In genomic region chr7:83936056-83936703, GRCh38 we compare ENCODE assay signal across 8 cellular contexts.
DNase-seq lines count a peak whose midpoint lies in the region; ATAC-seq, FAIRE-seq and TF ChIP-seq lines count a peak whose summit lies in the region.

No MANE protein-coding gene starts in this region.

- H3K36me3 ChIP-seq in SK-N-MC (ENCODE audit: insufficient read depth, low read length) (no peaks in the 10 kb centered on the region), GM12878 (ENCODE audit: control insufficient read depth in 2 of 2, insufficient read depth in 2 of 2, low read length in 1 of 2) (no peaks in the 10 kb centered on the region), iPS DF 6.9 (ENCODE audit: control insufficient read depth, insufficient read depth, low read length) (no peaks in the 10 kb centered on the region)

- H3K36me3 Mint-ChIP-seq in natural killer cell, result no peaks in the 10 kb centered on the region
- H3K36me3 Mint-ChIP-seq in natural killer cell treated with Interleukin-12 subunit alpha and Interleukin-12 subunit beta and Interleukin-15 and Interleukin-18, amount 100 ng/mL, for 72 hours, result no peaks in the 10 kb centered on the region

- no peaks in the 10 kb centered on the region; a peak in 1 of 4 replicates for H3K27me3 ChIP-seq in GM12878 (replicated peaks in 1 of 2; ENCODE audit: control insufficient read depth in 2 of 2, insufficient read depth in 2 of 2, low read length in 1 of 2)
- no peaks in the 10 kb centered on the region for H3K27me3 ChIP-seq in iPS DF 6.9 (ENCODE audit: control insufficient read depth, insufficient read depth, low read length)

- RAD21 ChIA-PET in GM12878 (lab: Charles Lee; ENCODE audit: unreplicated experiment), result interaction anchor here (0.6 to 10.0 kb wide), 11 partner anchors 9 to 1094 kb away, joined by 3 to 79 read pairs (median 3); no protein-coding TSS in a partner anchor

- DNase-seq in natural killer cell, result no peak
- no peak for DNase-seq in natural killer cell treated with Interleukin-12 subunit alpha and Interleukin-12 subunit beta and Interleukin-15 and Interleukin-18, amount 100 ng/mL, for 72 hours (ENCODE audit: low spot score)
- DNase-seq in NB4 (ENCODE audit: low read depth), result peak; percentile 76
- DNase-seq in SK-N-MC (ENCODE audit: low read depth, low spot score), result peak; percentile 56
- no peak for DNase-seq in GM12878 (ENCODE audit: low read depth, low spot score)
- DNase-seq in iPS DF 6.9 (ENCODE audit: low read depth, low spot score), result peak; percentile 70
- peak; percentile 19 for DNase-seq in stimulated activated CD4-positive, alpha-beta T cell treated with anti-CD3 and anti-CD28 coated beads, Interleukin-12 subunit alpha, Interleukin-12 subunit beta, amount 100 ng/mL, for 4 hours

- in situ Hi-C loops in GM12878 (cut with MboI), result no loop called here

- TF ChIP-seq EP300 in GM12878 (IDR thresholded peaks at IDR 0.05; ENCODE audit: borderline replicate concordance in 1 of 2, control insufficient read depth in 1 of 2, low read depth in 2 of 2, low read length in 2 of 2), result no peak

- no peak overlapping the region for H3K27ac Mint-ChIP-seq in natural killer cell
- no peak overlapping the region for H3K27ac Mint-ChIP-seq in natural killer cell treated with Interleukin-12 subunit alpha and Interleukin-12 subunit beta and Interleukin-15 and Interleukin-18, amount 100 ng/mL, for 72 hours

- H3K4me1 ChIP-seq in GM12878 (ENCODE audit: control insufficient read depth, insufficient read depth, low read length), result no peaks in the 10 kb centered on the region
- H3K4me1 ChIP-seq in iPS DF 6.9 (ENCODE audit: control insufficient read depth, insufficient read depth, low read length), result no peaks in the 10 kb centered on the region; the same call in 1 of the 2 replicates

- H4K20me1 ChIP-seq in GM12878 (ENCODE audit: control insufficient read depth, insufficient read depth), result no peaks in the 10 kb centered on the region

- ATAC-seq in natural killer cell (no peak), HG02610 (IDR thresholded peaks at IDR 0.05; ENCODE audit: unreplicated experiment) (peak; percentile 84), GM12878 (peak; percentile 92)
- no peak for ATAC-seq in natural killer cell treated with Interleukin-12 subunit alpha and Interleukin-12 subunit beta and Interleukin-15 and Interleukin-18, amount 100 ng/mL, for 72 hours

- H3K4me1 Mint-ChIP-seq in natural killer cell, result no peaks in the 10 kb centered on the region
- H3K4me1 Mint-ChIP-seq in natural killer cell treated with Interleukin-12 subunit alpha and Interleukin-12 subunit beta and Interleukin-15 and Interleukin-18, amount 100 ng/mL, for 72 hours (ENCODE audit: low read depth in 2 of 2), result no peaks in the 10 kb centered on the region

- H3K79me2 ChIP-seq in GM12878 (ENCODE audit: control insufficient read depth, insufficient read depth, low read length), result no peaks in the 10 kb centered on the region

- H3K4me3 Mint-ChIP-seq in natural killer cell, result no peak overlapping the region
- H3K4me3 Mint-ChIP-seq in natural killer cell treated with Interleukin-12 subunit alpha and Interleukin-12 subunit beta and Interleukin-15 and Interleukin-18, amount 100 ng/mL, for 72 hours, result no peak overlapping the region

- POLR2A ChIA-PET in GM12878 (lab: Charles Lee), result no interaction called here

- CTCF ChIA-PET in GM12878 (lab: Yijun Ruan, JAX), result interaction anchor here (0.6 to 11.9 kb wide), 51 partner anchors 9 to 1101 kb away, joined by 3 to 186 read pairs (median 4); no protein-coding TSS in a partner anchor

- H3K27me3 Mint-ChIP-seq in natural killer cell (ENCODE audit: low read depth in 2 of 2), result no peaks in the 10 kb centered on the region
- no peaks in the 10 kb centered on the region for H3K27me3 Mint-ChIP-seq in natural killer cell treated with Interleukin-12 subunit alpha and Interleukin-12 subunit beta and Interleukin-15 and Interleukin-18, amount 100 ng/mL, for 72 hours

- H3K4me3 ChIP-seq in NB4 (ENCODE audit: low read depth, low read length) (no peak overlapping the region), SK-N-MC (no peak overlapping the region), GM12878 (no peak overlapping the region), iPS DF 6.9 (ENCODE audit: low read length) (no peak overlapping the region)

- H3K4me2 ChIP-seq in GM12878 (ENCODE audit: control insufficient read depth, insufficient read depth), result no peak overlapping the region

- no peak overlapping the region for H3K9ac ChIP-seq in SK-N-MC (ENCODE audit: insufficient read length)
- no peak overlapping the region for H3K9ac ChIP-seq in GM12878 (ENCODE audit: control insufficient read depth, insufficient read depth, low read length)

- TF ChIP-seq POLR2A in NB4 (IDR thresholded peaks at IDR 0.05; ENCODE audit: extremely low read depth, insufficient read length) (no peak), GM12878 (IDR thresholded peaks at IDR 0.05; ENCODE audit: low read depth, low read length) (no peak)

- peak; percentile 95 for TF ChIP-seq RAD21 in GM12878 (IDR thresholded peaks at IDR 0.05; ENCODE audit: insufficient read depth, low read depth, low read length)

- no peaks in the 10 kb centered on the region for H3K9me3 ChIP-seq in SK-N-MC (ENCODE audit: low read depth, low read length)
- no peaks in the 10 kb centered on the region for H3K9me3 ChIP-seq in GM12878 (replicated peaks; ENCODE audit: control insufficient read depth, insufficient read depth, low read length)
- no peaks in the 10 kb centered on the region for H3K9me3 ChIP-seq in iPS DF 6.9 (ENCODE audit: control insufficient read depth, insufficient read depth, low read length)

- intact Hi-C loops in natural killer cell (cut with micrococcal nuclease), result no loop called here
- intact Hi-C loops in GM12878 (cut with micrococcal nuclease; ENCODE audit: unreplicated experiment), result loop anchor here (1.0 to 5.0 kb wide), 3 partner anchors 41 to 1087 kb away; no protein-coding TSS in a partner anchor

- H3K27ac ChIP-seq in SK-N-MC, result no peak overlapping the region
- no peak overlapping the region for H3K27ac ChIP-seq in GM12878 (ENCODE audit: control insufficient read depth, insufficient read depth)
- no peak overlapping the region for H3K27ac ChIP-seq in iPS DF 6.9 (ENCODE audit: low read length)

- FAIRE-seq in GM12878 (lab: Jason Lieb, UNC), result peak; percentile 89

- H2AFZ ChIP-seq in GM12878 (ENCODE audit: control insufficient read depth, low read depth, low read length), result no peak overlapping the region

- peak; percentile 25 for TF ChIP-seq CTCF in natural killer cell (IDR thresholded peaks at IDR 0.05)
- TF ChIP-seq CTCF in NB4 (IDR thresholded peaks at IDR 0.05; ENCODE audit: low read depth, low read length), result peak; percentile 93
- TF ChIP-seq CTCF in GM12878 (IDR thresholded peaks at IDR 0.05 in 2 of 3, conservative IDR thresholded peaks at IDR 0.05 in 1 of 3; ENCODE audit: control insufficient read depth in 2 of 3, extremely low read depth in 1 of 3, insufficient read depth in 1 of 3, low read depth in 3 of 3, low read length in 3 of 3), result peak; percentile 81 to 88 (median 88)

- SMC1A ChIA-PET in GM12878 (lab: Charles Lee; ENCODE audit: uncharacterized antibody, unreplicated experiment), result interaction anchor here (0.6 to 9.3 kb wide), 26 partner anchors 9 to 1930 kb away, joined by 3 to 116 read pairs (median 4); no protein-coding TSS in a partner anchor

- BruUV-seq in GM12878 (replicated peaks; lab: Mats Ljungman, UMichigan), result no TSS peak

- WGBS in GM12878 (ENCODE audit: insufficient coverage, insufficient replicate concordance, low lambda C conversion rate, missing lambda C conversion rate), result 15% methylated on average over 4 of the region's 4 CpGs
- WGBS in iPS DF 6.9 (ENCODE audit: insufficient coverage, insufficient read length), result no CpG with 5 or more reads among the region's 4 CpGs

- H3K9me3 Mint-ChIP-seq in natural killer cell, result peaks cover 0 to 2% of the 10 kb centered on the region in 2 donors
- H3K9me3 Mint-ChIP-seq in natural killer cell treated with Interleukin-12 subunit alpha and Interleukin-12 subunit beta and Interleukin-15 and Interleukin-18, amount 100 ng/mL, for 72 hours, result peaks cover 2% of the 10 kb centered on the region

TF ChIP-seq in GM12878, 131 proteins besides CTCF, POLR2A, EP300 and RAD21:
- TF ChIP-seq YY1 (IDR thresholded peaks at IDR 0.05; ENCODE audit: low read depth, low read length) (0 out of 2 replicates have a peak, but pooled peaks have one; percentile 16), SMC3 (IDR thresholded peaks at IDR 0.05; ENCODE audit: borderline replicate concordance, low read length) (peak; percentile 70), BCL11A (IDR thresholded peaks at IDR 0.05; ENCODE audit: low read depth, low read length) (no peak)

Comparison
In these comparisons a context has a peak if more than half of its experiments do, and no peak if none do; other contexts are left out.
1. ATAC-seq: peak in HG02610 (single experiment) and GM12878 (single experiment); none in natural killer cell (0 of 3) and natural killer cell treated with Interleukin-12 subunit alpha and Interleukin-12 subunit beta and Interleukin-15 and Interleukin-18, amount 100 ng/mL, for 72 hours (0 of 2).
2. DNase-seq: peak in NB4 (single experiment), SK-N-MC (single experiment), iPS DF 6.9 (single experiment) and stimulated activated CD4-positive, alpha-beta T cell treated with anti-CD3 and anti-CD28 coated beads, Interleukin-12 subunit alpha, Interleukin-12 subunit beta, amount 100 ng/mL, for 4 hours (single experiment); none in natural killer cell (single experiment), natural killer cell treated with Interleukin-12 subunit alpha and Interleukin-12 subunit beta and Interleukin-15 and Interleukin-18, amount 100 ng/mL, for 72 hours (single experiment) and GM12878 (single experiment).
3. CTCF ChIP-seq: peak in every context shown above with its lines; median percentile 93 in NB4; 88 in GM12878; 25 in natural killer cell.